Comparison of ENCODE assay signal across 8 cellular contexts in the genomic region with DNA sequence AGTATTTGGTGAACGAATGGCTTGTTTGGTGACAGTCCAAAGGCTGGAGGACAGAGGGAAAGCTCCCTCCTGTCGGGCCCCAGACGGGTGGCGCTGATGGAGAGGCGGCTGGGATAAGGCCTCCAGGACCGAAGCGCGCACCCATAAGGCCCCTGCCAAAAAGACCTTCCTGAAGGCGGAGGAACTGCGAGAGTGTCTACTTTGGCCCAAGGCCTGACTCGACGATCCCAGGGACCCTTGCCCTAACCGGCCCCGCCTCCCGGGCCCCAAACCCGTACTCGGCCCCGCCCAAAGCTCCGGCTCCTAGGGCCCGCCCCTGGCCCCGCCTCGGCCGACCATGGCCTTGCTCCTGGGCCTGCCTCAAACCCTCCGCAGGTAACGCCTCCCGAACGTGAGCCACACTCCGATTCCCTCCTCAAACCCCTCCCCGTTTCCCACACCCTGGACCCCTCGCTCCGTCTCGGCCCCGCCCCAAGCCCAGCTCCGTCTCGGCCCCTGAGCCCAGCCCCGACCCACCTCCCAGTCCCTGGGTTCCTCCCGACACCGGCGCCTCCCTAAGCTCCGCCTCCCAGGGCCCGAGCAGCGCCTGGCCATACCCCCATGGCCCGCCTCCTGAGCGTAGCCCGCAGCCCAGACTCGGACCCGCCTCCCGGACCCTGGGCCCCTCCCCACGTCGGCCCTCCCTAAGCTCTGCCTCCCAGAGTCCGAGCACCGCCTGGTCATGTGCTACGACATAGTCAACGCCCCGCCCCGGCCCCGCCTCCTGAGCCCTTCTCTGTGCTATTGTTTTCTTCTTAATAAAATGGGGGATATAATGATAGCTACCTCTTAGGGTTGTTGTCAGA.
DNase-seq lines count a peak whose midpoint lies in the region; ATAC-seq and TF ChIP-seq lines count a peak whose summit lies in the region.

No MANE protein-coding gene starts in this region.

- H3K27ac Mint-ChIP-seq in nephron, result peak overlapping the region; percentile 75 to 80 (median 77)

- peak overlapping the region; percentile 76 to 81 (median 78) for H3K4me3 Mint-ChIP-seq in nephron

- TF ChIP-seq CTCF in nephron (IDR thresholded peaks at IDR 0.05; ENCODE audit: unreplicated experiment in 3 of 3), result no peak

- H3K9me3 Mint-ChIP-seq in nephron, result no peaks in the 10 kb centered on the region

- peaks cover 32% of the 10 kb centered on the region for H3K4me1 Mint-ChIP-seq in nephron

- peak; percentile 100 for ATAC-seq in GM21526 (IDR thresholded peaks at IDR 0.05; ENCODE audit: low FRiP score, unreplicated experiment)

- peaks cover 4% of the 10 kb centered on the region for H3K27me3 Mint-ChIP-seq in nephron (ENCODE audit: low read depth)

- no peaks in the 10 kb centered on the region for H3K36me3 Mint-ChIP-seq in nephron (ENCODE audit: low read depth)

- peak; percentile 66 for DNase-seq in COLO829 (ENCODE audit: low spot score)
- DNase-seq in HuH-7 (ENCODE audit: low spot score), result peak; percentile 26
- peak; percentile 70 for DNase-seq in RPMI7951 (ENCODE audit: low read depth)
- peak; percentile 96 for DNase-seq in activated effector memory CD4-positive, alpha-beta T cell treated with anti-CD3 and anti-CD28 coated beads, Interleukin-2, amount 50 U/mL, for 16 hours
- peak; percentile 79 for DNase-seq in fibroblast of the conjunctiva (ENCODE audit: low read depth)
- peak; percentile 81 to 88 (median 84) for DNase-seq in stimulated activated naive CD4-positive, alpha-beta T cell (lab: John Stamatoyannopoulos, UW)

Comparison
In these comparisons a context has a peak if more than half of its experiments do, and no peak if none do; other contexts are left out.
1. Peak in every context shown above with its lines: DNase-seq and ATAC-seq.
2. DNase-seq: peak in every context shown above with its lines; median percentile 96 in activated effector memory CD4-positive, alpha-beta T cell treated with anti-CD3 and anti-CD28 coated beads, Interleukin-2, amount 50 U/mL, for 16 hours; 84 in stimulated activated naive CD4-positive, alpha-beta T cell; 79 in fibroblast of the conjunctiva; 70 in RPMI7951; 66 in COLO829; 26 in HuH-7.